Comparison of ENCODE assay signal across 1 cellular context in genomic region chr19:610071-610800, GRCh38.
TF ChIP-seq lines count a peak whose summit lies in the region.

No MANE protein-coding gene starts in this region.

TF ChIP-seq in H1, 55 proteins besides CTCF, POLR2A, EP300 and RAD21:
- TF ChIP-seq CREB1 (IDR thresholded peaks at IDR 0.05), result no peak
- TF ChIP-seq SP4 (IDR thresholded peaks at IDR 0.05; ENCODE audit: low read length), result no peak
- no peak for TF ChIP-seq E2F6 (IDR thresholded peaks at IDR 0.05)
- no peak for TF ChIP-seq BCL11A (IDR thresholded peaks at IDR 0.05; ENCODE audit: low read depth in 2 of 2, low read length in 2 of 2)
- TF ChIP-seq SIX5 (IDR thresholded peaks at IDR 0.05; ENCODE audit: low read depth, low read length), result no peak
- no peak for TF ChIP-seq MAX (IDR thresholded peaks at IDR 0.05)
- TF ChIP-seq RXRA (IDR thresholded peaks at IDR 0.05; ENCODE audit: insufficient read depth, low read depth, low read length), result no peak
- TF ChIP-seq JUND (IDR thresholded peaks at IDR 0.05; ENCODE audit: low read length), result no peak
- no peak for TF ChIP-seq RBBP5 (IDR thresholded peaks at IDR 0.05; ENCODE audit: borderline replicate concordance, low read depth, low read length)
- no peak for TF ChIP-seq CHD2 (IDR thresholded peaks at IDR 0.05; ENCODE audit: low read length)
- no peak for TF ChIP-seq ZNF274 (IDR thresholded peaks at IDR 0.05; ENCODE audit: borderline replicate concordance, extremely low read depth, low read length)
- no peak for TF ChIP-seq PHF8 (conservative IDR thresholded peaks at IDR 0.05; ENCODE audit: low read depth, low read length)
- no peak for TF ChIP-seq BACH1 (IDR thresholded peaks at IDR 0.05; ENCODE audit: low read length)
